Comparison of ENCODE assay signal across 41 cellular contexts in genomic region chrX:105969487-105969886, GRCh38.
"Had no signal": no experiment of that assay in that cellular context is flagged by ENCODE, and none has a peak within 500 bp of the region (broad histone marks: within the 10 kb centered on the region; RNA-seq: fewer than 3 reads in every experiment).

No MANE protein-coding gene starts in this region.

- H3K27ac Mint-ChIP-seq: activated CD4-positive, alpha-beta memory T cell treated with anti-CD3 and anti-CD28 coated beads, Interleukin-2, amount 10 ng/mL, durations not matched to agents 7 days and 5 days; activated CD4-positive, alpha-beta T cell treated with anti-CD3 and anti-CD28 coated beads for 36 hours; activated CD4-positive, alpha-beta T cell treated with anti-CD3 and anti-CD28 coated beads, Interleukin-2, amount 10 ng/mL, durations not matched to agents 7 days and 5 days; activated CD8-positive, alpha-beta memory T cell treated with anti-CD3 and anti-CD28 coated beads, Interleukin-2, amount 10 ng/mL, durations not matched to agents 7 days and 5 days; activated CD8-positive, alpha-beta T cell treated with anti-CD3 and anti-CD28 coated beads, Interleukin-2, amount 10 ng/mL, durations not matched to agents 7 days and 5 days; activated naive CD4-positive, alpha-beta T cell treated with anti-CD3 and anti-CD28 coated beads, Interleukin-2, amount 10 ng/mL, durations not matched to agents 7 days and 5 days; activated naive CD4-positive, alpha-beta T cell treated with anti-CD3 and anti-CD28 coated beads, Interleukin-2, amount 50 U/mL, for 24 hours; activated naive CD8-positive, alpha-beta T cell; activated naive CD8-positive, alpha-beta T cell treated with anti-CD3 and anti-CD28 coated beads, Interleukin-2, amount 10 ng/mL, durations not matched to agents 7 days and 5 days; activated naive CD8-positive, alpha-beta T cell treated with anti-CD3 and anti-CD28 coated beads, Interleukin-2, amount 50 U/mL, for 24 hours; activated T-cell treated with anti-CD3 and anti-CD28 coated beads, Interleukin-2, amount 50 U/mL, for 24 hours; activated T-helper 2 cell treated with anti-CD3 and anti-CD28 coated beads, Interferon-gamma antibody, Interleukin-2, Interleukin-4, amounts not matched to agents 10 μg/mL and 5 μg/mL and 100 μg/mL, durations not matched to agents 14 hours and 24 hours and 36 hours; T-helper 1 cell treated with Interleukin-12 subunit alpha and Interleukin-12 subunit beta and Interleukin-4 antibody, amounts not matched to agents 30 μg/mL and 1 μg/mL, for 36 hours; T-helper 2 cell treated with Interferon-gamma antibody and Interleukin-4, amounts not matched to agents 5 μg/mL and 100 μg/mL, for 36 hours; WTC11 had no signal

- H3K4me3 ChIP-seq: ascending aorta, body of pancreas, breast epithelium, cardiac muscle cell had no signal

- FAIRE-seq: TTC549 had no signal

- DNase-seq: activated CD4-positive, alpha-beta memory T cell treated with anti-CD3 and anti-CD28 coated beads, Interleukin-2, amount 10 ng/mL, durations not matched to agents 7 days and 5 days; activated CD4-positive, alpha-beta T cell treated with anti-CD3 and anti-CD28 coated beads for 1 hour; activated CD4-positive, alpha-beta T cell treated with anti-CD3 and anti-CD28 coated beads for 36 hours; activated CD4-positive, alpha-beta T cell treated with anti-CD3 and anti-CD28 coated beads for 48 hours; activated CD4-positive, alpha-beta T cell treated with anti-CD3 and anti-CD28 coated beads, Interleukin-2, amount 10 ng/mL, durations not matched to agents 7 days and 5 days; activated CD4-positive, alpha-beta T cell treated with anti-CD3 and anti-CD28 coated beads, Interleukin-2, amount 50 U/mL, for 48 hours; activated CD4-positive, CD25-positive, alpha-beta regulatory T cell; activated CD8-positive, alpha-beta memory T cell treated with anti-CD3 and anti-CD28 coated beads for 24 hours; activated CD8-positive, alpha-beta memory T cell treated with anti-CD3 and anti-CD28 coated beads, Interleukin-2, amount 10 ng/mL, durations not matched to agents 7 days and 5 days; activated CD8-positive, alpha-beta memory T cell treated with anti-CD3 and anti-CD28 coated beads, Interleukin-2, amount 50 U/mL, for 48 hours; activated CD8-positive, alpha-beta T cell treated with anti-CD3 and anti-CD28 coated beads, Interleukin-2, amount 10 ng/mL, durations not matched to agents 7 days and 5 days; activated effector memory CD4-positive, alpha-beta T cell treated with Interleukin-2 at 50 U/mL for 16 hours; activated gamma-delta T cell; activated naive CD4-positive, alpha-beta T cell treated with anti-CD3 and anti-CD28 coated beads, Interleukin-2, amount 10 ng/mL, durations not matched to agents 7 days and 5 days; activated naive CD4-positive, alpha-beta T cell treated with Interleukin-2 at 50 U/mL for 16 hours; activated naive CD8-positive, alpha-beta T cell treated with anti-CD3 and anti-CD28 coated beads, Interleukin-2, amount 10 ng/mL, durations not matched to agents 7 days and 5 days; activated naive CD8-positive, alpha-beta T cell treated with anti-CD3 and anti-CD28 coated beads, Interleukin-2, amount 50 U/mL, for 24 hours; activated T-cell treated with anti-CD3 and anti-CD28 coated beads, Interleukin-2, amount 50 U/mL, for 24 hours; activated T-cell treated with anti-CD3 and anti-CD28 coated beads, Interleukin-2, amount 50 U/mL, for 48 hours; amygdala; anterior cingulate cortex; body of pancreas; brain microvascular endothelial cell; caudate nucleus; cerebellar nuclear complex; T-helper 1 cell; T-helper 2 cell; T-helper 9 cell; WERI-Rb-1 had no signal

- H3K36me3 Mint-ChIP-seq: activated CD8-positive, alpha-beta memory T cell treated with anti-CD3 and anti-CD28 coated beads, Interleukin-2, amount 10 ng/mL, durations not matched to agents 7 days and 5 days; activated naive CD4-positive, alpha-beta T cell treated with anti-CD3 and anti-CD28 coated beads, Interleukin-2, amount 10 ng/mL, durations not matched to agents 7 days and 5 days; activated naive CD4-positive, alpha-beta T cell treated with anti-CD3 and anti-CD28 coated beads, Interleukin-2, amount 50 U/mL, for 24 hours; activated naive CD8-positive, alpha-beta T cell; activated naive CD8-positive, alpha-beta T cell treated with anti-CD3 and anti-CD28 coated beads, Interleukin-2, amount 10 ng/mL, durations not matched to agents 7 days and 5 days; WTC11 had no signal

- H3K4me1 ChIP-seq: ascending aorta, body of pancreas, breast epithelium had no signal

- H3K27me3 Mint-ChIP-seq: activated CD4-positive, alpha-beta memory T cell treated with anti-CD3 and anti-CD28 coated beads, Interleukin-2, amount 10 ng/mL, durations not matched to agents 7 days and 5 days; activated CD4-positive, alpha-beta T cell treated with anti-CD3 and anti-CD28 coated beads for 36 hours; activated CD4-positive, alpha-beta T cell treated with anti-CD3 and anti-CD28 coated beads, Interleukin-2, amount 10 ng/mL, durations not matched to agents 7 days and 5 days; activated CD8-positive, alpha-beta memory T cell treated with anti-CD3 and anti-CD28 coated beads, Interleukin-2, amount 10 ng/mL, durations not matched to agents 7 days and 5 days; activated naive CD4-positive, alpha-beta T cell treated with anti-CD3 and anti-CD28 coated beads, Interleukin-2, amount 10 ng/mL, durations not matched to agents 7 days and 5 days; activated naive CD4-positive, alpha-beta T cell treated with anti-CD3 and anti-CD28 coated beads, Interleukin-2, amount 50 U/mL, for 24 hours; activated naive CD8-positive, alpha-beta T cell; activated naive CD8-positive, alpha-beta T cell treated with anti-CD3 and anti-CD28 coated beads, Interleukin-2, amount 10 ng/mL, durations not matched to agents 7 days and 5 days; activated naive CD8-positive, alpha-beta T cell treated with anti-CD3 and anti-CD28 coated beads, Interleukin-2, amount 50 U/mL, for 24 hours; central memory CD8-positive, alpha-beta T cell had no signal

- H3K36me3 ChIP-seq: ascending aorta, brain microvascular endothelial cell, breast epithelium, cardiac muscle cell, WERI-Rb-1 had no signal

- H3K4me1 Mint-ChIP-seq: activated CD4-positive, alpha-beta memory T cell treated with anti-CD3 and anti-CD28 coated beads, Interleukin-2, amount 10 ng/mL, durations not matched to agents 7 days and 5 days; activated CD4-positive, alpha-beta T cell treated with anti-CD3 and anti-CD28 coated beads for 36 hours; activated CD4-positive, alpha-beta T cell treated with anti-CD3 and anti-CD28 coated beads, Interleukin-2, amount 10 ng/mL, durations not matched to agents 7 days and 5 days; activated CD8-positive, alpha-beta memory T cell treated with anti-CD3 and anti-CD28 coated beads, Interleukin-2, amount 10 ng/mL, durations not matched to agents 7 days and 5 days; activated naive CD4-positive, alpha-beta T cell treated with anti-CD3 and anti-CD28 coated beads, Interleukin-2, amount 10 ng/mL, durations not matched to agents 7 days and 5 days; activated naive CD4-positive, alpha-beta T cell treated with anti-CD3 and anti-CD28 coated beads, Interleukin-2, amount 50 U/mL, for 24 hours; activated naive CD8-positive, alpha-beta T cell treated with anti-CD3 and anti-CD28 coated beads, Interleukin-2, amount 10 ng/mL, durations not matched to agents 7 days and 5 days; activated naive CD8-positive, alpha-beta T cell treated with anti-CD3 and anti-CD28 coated beads, Interleukin-2, amount 50 U/mL, for 24 hours; central memory CD8-positive, alpha-beta T cell; WTC11 had no signal

- H3K27me3 ChIP-seq: ascending aorta, body of pancreas, brain microvascular endothelial cell, cardiac muscle cell had no signal

- H3K27ac ChIP-seq: ascending aorta, body of pancreas, brain microvascular endothelial cell, breast epithelium, cardiac muscle cell, WERI-Rb-1 had no signal

- ATAC-seq: activated CD4-positive, alpha-beta T cell treated with anti-CD3 and anti-CD28 coated beads for 36 hours; activated CD4-positive, CD25-positive, alpha-beta regulatory T cell treated with anti-CD3 and anti-CD28 coated beads, Interleukin-2, amount 50 U/mL, for 24 hours; activated CD8-positive, alpha-beta memory T cell treated with anti-CD3 and anti-CD28 coated beads, Interleukin-2, amount 10 ng/mL, durations not matched to agents 7 days and 5 days; activated CD8-positive, alpha-beta T cell treated with anti-CD3 and anti-CD28 coated beads, Interleukin-2, amount 10 ng/mL, durations not matched to agents 7 days and 5 days; activated naive CD8-positive, alpha-beta T cell treated with anti-CD3 and anti-CD28 coated beads, Interleukin-2, amount 50 U/mL, for 24 hours; body of pancreas; WTC11 had no signal

- H3K9me3 ChIP-seq: ascending aorta, body of pancreas, breast epithelium had no signal

- H3K4me3 Mint-ChIP-seq: activated CD4-positive, alpha-beta memory T cell treated with anti-CD3 and anti-CD28 coated beads, Interleukin-2, amount 10 ng/mL, durations not matched to agents 7 days and 5 days; activated CD4-positive, alpha-beta T cell treated with anti-CD3 and anti-CD28 coated beads for 36 hours; activated CD4-positive, alpha-beta T cell treated with anti-CD3 and anti-CD28 coated beads, Interleukin-2, amount 10 ng/mL, durations not matched to agents 7 days and 5 days; activated CD8-positive, alpha-beta memory T cell treated with anti-CD3 and anti-CD28 coated beads, Interleukin-2, amount 10 ng/mL, durations not matched to agents 7 days and 5 days; activated CD8-positive, alpha-beta T cell treated with anti-CD3 and anti-CD28 coated beads, Interleukin-2, amount 10 ng/mL, durations not matched to agents 7 days and 5 days; activated naive CD4-positive, alpha-beta T cell treated with anti-CD3 and anti-CD28 coated beads, Interleukin-2, amount 10 ng/mL, durations not matched to agents 7 days and 5 days; activated naive CD4-positive, alpha-beta T cell treated with anti-CD3 and anti-CD28 coated beads, Interleukin-2, amount 50 U/mL, for 24 hours; activated naive CD8-positive, alpha-beta T cell; activated naive CD8-positive, alpha-beta T cell treated with anti-CD3 and anti-CD28 coated beads, Interleukin-2, amount 10 ng/mL, durations not matched to agents 7 days and 5 days; activated naive CD8-positive, alpha-beta T cell treated with anti-CD3 and anti-CD28 coated beads, Interleukin-2, amount 50 U/mL, for 24 hours; activated T-cell treated with anti-CD3 and anti-CD28 coated beads, Interleukin-2, amount 50 U/mL, for 24 hours; central memory CD8-positive, alpha-beta T cell; T-helper 1 cell treated with Interleukin-12 subunit alpha and Interleukin-12 subunit beta and Interleukin-4 antibody, amounts not matched to agents 30 μg/mL and 1 μg/mL, for 36 hours; T-helper 2 cell treated with Interferon-gamma antibody and Interleukin-4, amounts not matched to agents 5 μg/mL and 100 μg/mL, for 36 hours; WTC11 had no signal

- H3K9me3 Mint-ChIP-seq: activated CD4-positive, alpha-beta T cell treated with anti-CD3 and anti-CD28 coated beads, Interleukin-2, amount 10 ng/mL, durations not matched to agents 7 days and 5 days; activated naive CD4-positive, alpha-beta T cell treated with anti-CD3 and anti-CD28 coated beads, Interleukin-2, amount 10 ng/mL, durations not matched to agents 7 days and 5 days; activated naive CD4-positive, alpha-beta T cell treated with anti-CD3 and anti-CD28 coated beads, Interleukin-2, amount 50 U/mL, for 24 hours; activated naive CD8-positive, alpha-beta T cell treated with anti-CD3 and anti-CD28 coated beads, Interleukin-2, amount 10 ng/mL, durations not matched to agents 7 days and 5 days; activated naive CD8-positive, alpha-beta T cell treated with anti-CD3 and anti-CD28 coated beads, Interleukin-2, amount 50 U/mL, for 24 hours; activated T-cell treated with anti-CD3 and anti-CD28 coated beads, Interleukin-2, amount 50 U/mL, for 24 hours; activated T-helper 2 cell treated with anti-CD3 and anti-CD28 coated beads, Interferon-gamma antibody, Interleukin-2, Interleukin-4, amounts not matched to agents 10 μg/mL and 5 μg/mL and 100 μg/mL, durations not matched to agents 14 hours and 24 hours and 36 hours; T-helper 1 cell treated with Interleukin-12 subunit alpha and Interleukin-12 subunit beta and Interleukin-4 antibody, amounts not matched to agents 30 μg/mL and 1 μg/mL, for 36 hours; T-helper 2 cell treated with Interferon-gamma antibody and Interleukin-4, amounts not matched to agents 5 μg/mL and 100 μg/mL, for 36 hours; WTC11 had no signal
